In genomic region chr10:98528166-98528784, GRCh38 we compare ENCODE assay signal across 20 cellular contexts.
A peak's percentile ranks its signal among the peaks of the same experiment; 100 is the strongest.
DNase-seq lines count a peak whose midpoint lies in the region; ATAC-seq, FAIRE-seq and TF ChIP-seq lines count a peak whose summit lies in the region.
"Had no signal": no experiment of that assay in that cellular context is flagged by ENCODE, and none has a peak within 500 bp of the region (broad histone marks: within the 10 kb centered on the region; RNA-seq: fewer than 3 reads in every experiment).

No MANE protein-coding gene starts in this region.

- H3K27ac ChIP-seq in HepG2 (ENCODE audit: extremely low read length, insufficient read depth, low read length) (no peak overlapping the region), right lobe of liver (no peak overlapping the region), esophagus muscularis mucosa (replicated peaks in 1 of 4) (no peak overlapping the region), aorta (ENCODE audit: low read depth in 1 of 2, low read length in 2 of 2) (no peak overlapping the region)
- H3K27ac ChIP-seq: heart right ventricle, neutrophil had no signal

- ATAC-seq in HepG2 (no peak), right lobe of liver (no peak), GM21619 (IDR thresholded peaks at IDR 0.05; ENCODE audit: unreplicated experiment) (no peak), aorta (ENCODE audit: low FRiP score) (no peak)
- ATAC-seq in activated naive CD8-positive, alpha-beta T cell treated with anti-CD3 and anti-CD28 coated beads, Interleukin-2, amount 50 U/mL, for 24 hours, result no peak
- ATAC-seq: activated CD4-positive, alpha-beta T cell treated with anti-CD3 and anti-CD28 coated beads for 36 hours; heart right ventricle; left ventricle myocardium superior had no signal

- H4K20me1 ChIP-seq in HepG2 (ENCODE audit: insufficient read depth, low read length), result no peaks in the 10 kb centered on the region

- no peak overlapping the region for H2AFZ ChIP-seq in HepG2 (ENCODE audit: low read length)

- no peaks in the 10 kb centered on the region for H3K4me1 Mint-ChIP-seq in activated naive CD8-positive, alpha-beta T cell treated with anti-CD3 and anti-CD28 coated beads, Interleukin-2, amount 50 U/mL, for 24 hours
- H3K4me1 Mint-ChIP-seq: activated CD4-positive, alpha-beta T cell treated with anti-CD3 and anti-CD28 coated beads for 36 hours; CD8-positive, alpha-beta memory T cell; immature natural killer cell had no signal

- no peak for TF ChIP-seq RAD21 in HepG2 (CRISPR knock-in tag; IDR thresholded peaks at IDR 0.05)

- H3K27ac Mint-ChIP-seq in activated naive CD8-positive, alpha-beta T cell treated with anti-CD3 and anti-CD28 coated beads, Interleukin-2, amount 50 U/mL, for 24 hours, result no peak overlapping the region
- H3K27ac Mint-ChIP-seq: activated CD4-positive, alpha-beta T cell treated with anti-CD3 and anti-CD28 coated beads for 36 hours; activated T-helper 2 cell treated with anti-CD3 and anti-CD28 coated beads, Interferon-gamma antibody, Interleukin-2, Interleukin-4, amounts not matched to agents 10 μg/mL and 5 μg/mL and 100 μg/mL, durations not matched to agents 14 hours and 24 hours and 36 hours; CD8-positive, alpha-beta memory T cell; immature natural killer cell had no signal

- DNase-seq in HepG2 (ENCODE audit: low spot score) (no peak), right lobe of liver (no peak), MG63 (peak; percentile 61), esophagus muscularis mucosa (ENCODE audit: extremely low spot score) (peak; percentile 17), midbrain (lab: John Stamatoyannopoulos, UW) (no peak), aorta (no peak)
- no peak for DNase-seq in activated naive CD8-positive, alpha-beta T cell treated with anti-CD3 and anti-CD28 coated beads, Interleukin-2, amount 50 U/mL, for 24 hours
- DNase-seq: activated CD4-positive, alpha-beta T cell treated with anti-CD3 and anti-CD28 coated beads for 36 hours; CD8-positive, alpha-beta memory T cell; DMS79; heart right ventricle; immature natural killer cell; left ventricle myocardium superior; NCI-H1694 treated with DMSO at 0.1 percent for 48 hours; NCI-H510A; substantia nigra; SW 1271 had no signal

- in situ Hi-C loops in HepG2 (cut with HindIII; ENCODE audit: extremely low pct_ligation_motif_present, low pct_unique_long_range_greater_than_20kb), result no loop called here

- TF ChIP-seq CTCF in HepG2 (CRISPR knock-in tag; IDR thresholded peaks at IDR 0.05), result no peak
- TF ChIP-seq CTCF in right lobe of liver (IDR thresholded peaks at IDR 0.05), result no peak
- TF ChIP-seq CTCF in esophagus muscularis mucosa (IDR thresholded peaks at IDR 0.05), result no peak

- H3K9me3 Mint-ChIP-seq in activated naive CD8-positive, alpha-beta T cell treated with anti-CD3 and anti-CD28 coated beads, Interleukin-2, amount 50 U/mL, for 24 hours, result no peaks in the 10 kb centered on the region
- H3K9me3 Mint-ChIP-seq: activated T-helper 2 cell treated with anti-CD3 and anti-CD28 coated beads, Interferon-gamma antibody, Interleukin-2, Interleukin-4, amounts not matched to agents 10 μg/mL and 5 μg/mL and 100 μg/mL, durations not matched to agents 14 hours and 24 hours and 36 hours; CD8-positive, alpha-beta memory T cell; immature natural killer cell had no signal

- no peak for FAIRE-seq in HepG2 (lab: Jason Lieb, UNC)

- intact Hi-C loops in HepG2 (cut with micrococcal nuclease; ENCODE audit: unreplicated experiment), result no loop called here
- intact Hi-C loops in right lobe of liver (cut with DNase I), result no loop called here
- intact Hi-C loops in esophagus muscularis mucosa (cut with DNase I), result no loop called here
- intact Hi-C loops in aorta (cut with DNase I), result no loop called here

- H3K36me3 ChIP-seq in HepG2 (replicated peaks in 1 of 2; ENCODE audit: control insufficient read depth in 1 of 2, insufficient read depth in 2 of 2, low read length in 2 of 2), result no peaks in the 10 kb centered on the region
- no peaks in the 10 kb centered on the region for H3K36me3 ChIP-seq in right lobe of liver
- H3K36me3 ChIP-seq in MG63, result no peaks in the 10 kb centered on the region
- H3K36me3 ChIP-seq in esophagus muscularis mucosa, result no peaks in the 10 kb centered on the region
- H3K36me3 ChIP-seq in aorta (ENCODE audit: control insufficient read depth in 1 of 2, insufficient read depth in 2 of 2, low read length in 1 of 2), result no peaks in the 10 kb centered on the region
- H3K36me3 ChIP-seq: heart right ventricle, neutrophil had no signal

- H3K36me3 Mint-ChIP-seq in activated naive CD8-positive, alpha-beta T cell treated with anti-CD3 and anti-CD28 coated beads, Interleukin-2, amount 50 U/mL, for 24 hours (ENCODE audit: low read depth), result no peaks in the 10 kb centered on the region
- H3K36me3 Mint-ChIP-seq: CD8-positive, alpha-beta memory T cell; immature natural killer cell had no signal

- no peak overlapping the region for H3K4me3 Mint-ChIP-seq in activated naive CD8-positive, alpha-beta T cell treated with anti-CD3 and anti-CD28 coated beads, Interleukin-2, amount 50 U/mL, for 24 hours
- H3K4me3 Mint-ChIP-seq: activated CD4-positive, alpha-beta T cell treated with anti-CD3 and anti-CD28 coated beads for 36 hours; CD8-positive, alpha-beta memory T cell; immature natural killer cell had no signal

- TF ChIP-seq EP300 in HepG2 (IDR thresholded peaks at IDR 0.05; ENCODE audit: low read depth in 2 of 2, low read length in 2 of 2) (no peak), HepG2 (CRISPR knock-in tag; IDR thresholded peaks at IDR 0.05; ENCODE audit: borderline replicate concordance) (no peak), esophagus muscularis mucosa (IDR thresholded peaks at IDR 0.05) (no peak)

- TF ChIP-seq POLR2A in HepG2 (IDR thresholded peaks at IDR 0.05; ENCODE audit: insufficient read depth in 1 of 2, low read depth in 2 of 2, low read length in 2 of 2) (no peak), right lobe of liver (IDR thresholded peaks at IDR 0.05) (no peak), esophagus muscularis mucosa (IDR thresholded peaks at IDR 0.05; ENCODE audit: low read depth) (no peak)

- H3K4me1 ChIP-seq in HepG2 (ENCODE audit: insufficient read depth, low read length) (no peaks in the 10 kb centered on the region), right lobe of liver (no peaks in the 10 kb centered on the region), esophagus muscularis mucosa (peaks cover 0 to 19% (median 3%) of the 10 kb centered on the region in 4 donors), aorta (ENCODE audit: control insufficient read depth in 1 of 2, insufficient read depth in 2 of 2, low read length in 2 of 2) (no peaks in the 10 kb centered on the region)
- H3K4me1 ChIP-seq: heart right ventricle had no signal

- H3K4me2 ChIP-seq in HepG2 (ENCODE audit: low read depth, low read length), result no peak overlapping the region

- POLR2A ChIA-PET in HepG2 (lab: Yijun Ruan, JAX), result no interaction called here

- WGBS in HepG2 (ENCODE audit: low lambda C conversion rate), result 18% methylated on average over 8 of the region's 8 CpGs
- 52% methylated on average over 8 of the region's 8 CpGs for WGBS in right lobe of liver (ENCODE audit: insufficient coverage, low coverage, low lambda C conversion rate, missing lambda C conversion rate)
- WGBS in esophagus muscularis mucosa, result 53% methylated on average over 8 of the region's 8 CpGs
- WGBS in aorta, 2 donors, result 53 to 58% methylated on average over 8 of the region's 8 CpGs

- H3K27me3 Mint-ChIP-seq in activated naive CD8-positive, alpha-beta T cell treated with anti-CD3 and anti-CD28 coated beads, Interleukin-2, amount 50 U/mL, for 24 hours, result peaks cover 7% of the 10 kb centered on the region

- H3K4me3 ChIP-seq in HepG2 (replicated peaks in 1 of 3; ENCODE audit: insufficient read depth in 1 of 3, low read depth in 2 of 3, low read length in 3 of 3), result no peak overlapping the region
- no peak overlapping the region for H3K4me3 ChIP-seq in right lobe of liver
- no peak overlapping the region for H3K4me3 ChIP-seq in MG63
- no peak overlapping the region for H3K4me3 ChIP-seq in esophagus muscularis mucosa
- no peak overlapping the region for H3K4me3 ChIP-seq in aorta (ENCODE audit: low read length in 2 of 2)
- H3K4me3 ChIP-seq: heart right ventricle had no signal

- H3K27me3 ChIP-seq in HepG2 (ENCODE audit: control insufficient read depth in 1 of 2, insufficient read depth in 2 of 2, low read length in 2 of 2), result 0 out of 5 replicates have a peak, but pooled peaks cover 0 to 6% of the 10 kb centered on the region in 2 experiments
- no peaks in the 10 kb centered on the region for H3K27me3 ChIP-seq in right lobe of liver
- H3K27me3 ChIP-seq in MG63, result no peaks in the 10 kb centered on the region
- no peaks in the 10 kb centered on the region for H3K27me3 ChIP-seq in esophagus muscularis mucosa
- H3K27me3 ChIP-seq in aorta (ENCODE audit: control insufficient read depth in 1 of 2, insufficient read depth in 2 of 2, low read length in 1 of 2), result no peaks in the 10 kb centered on the region

- H3K9me3 ChIP-seq in HepG2 (ENCODE audit: low read length) (no peaks in the 10 kb centered on the region), right lobe of liver (no peaks in the 10 kb centered on the region), MG63 (no peaks in the 10 kb centered on the region), esophagus muscularis mucosa (no peaks in the 10 kb centered on the region), aorta (ENCODE audit: control insufficient read depth, low read length) (no peaks in the 10 kb centered on the region)
- H3K9me3 ChIP-seq: heart right ventricle, neutrophil had no signal

- H3K9ac ChIP-seq in HepG2 (ENCODE audit: insufficient read depth, low read depth, low read length), result no peak overlapping the region

- no TSS peak for BruUV-seq in HepG2 (replicated peaks; lab: Mats Ljungman, UMichigan)

- CTCF ChIA-PET in HepG2 (lab: Yijun Ruan, JAX; ENCODE audit: low intra/inter-chr PET ratio, low total read pairs), result no interaction called here

- no peaks in the 10 kb centered on the region for H3K79me2 ChIP-seq in HepG2 (ENCODE audit: insufficient read depth, low read length)

TF ChIP-seq in HepG2, 621 proteins besides CTCF, POLR2A, EP300 and RAD21:
- TF ChIP-seq CBFB (CRISPR knock-in tag; IDR thresholded peaks at IDR 0.05) (no peak), MNT (IDR thresholded peaks at IDR 0.05) (0 out of 2 replicates have a peak, but pooled peaks have one; percentile 13)

Comparison
In these comparisons a context has a peak if more than half of its experiments do, and no peak if none do; other contexts are left out.
1. DNase-seq: peak in MG63 (single experiment) and esophagus muscularis mucosa (single experiment); none in HepG2 (single experiment), right lobe of liver (0 of 3), activated naive CD8-positive, alpha-beta T cell treated with anti-CD3 and anti-CD28 coated beads, Interleukin-2, amount 50 U/mL, for 24 hours (single experiment), midbrain (single experiment) and aorta (0 of 2).